1 cellular context compared by ENCODE assay signal in the genomic region with DNA sequence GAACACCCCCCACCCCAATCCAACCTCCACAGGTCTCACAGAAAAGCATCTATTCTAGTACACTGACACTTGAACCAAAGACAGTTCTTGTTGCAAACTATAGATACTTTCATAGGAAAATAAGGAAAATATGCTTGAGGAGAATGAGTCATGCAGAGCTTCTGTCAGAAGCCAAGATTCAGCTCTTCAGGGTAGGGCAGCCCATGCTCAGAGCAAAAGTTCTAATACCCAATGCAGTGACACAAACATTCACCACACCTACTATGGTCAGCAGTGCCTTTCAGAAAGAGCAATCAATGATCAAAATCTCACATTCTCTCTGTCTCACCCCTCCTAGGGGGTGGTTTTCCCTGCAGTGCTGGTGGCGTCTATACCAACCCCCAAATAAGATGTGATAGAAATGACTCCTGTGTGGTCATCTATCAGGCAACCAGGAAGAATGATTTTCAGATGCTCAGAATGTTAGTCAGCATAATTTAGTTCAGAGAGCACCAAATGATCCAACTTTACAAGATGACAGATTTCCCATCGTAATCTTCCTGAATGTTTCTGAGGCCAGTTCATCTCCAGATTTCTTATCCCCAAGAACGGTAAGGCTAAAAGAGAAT.
TF ChIP-seq lines count a peak whose summit lies in the region.

No MANE protein-coding gene starts in this region.

TF ChIP-seq in IMR-90, 13 proteins besides CTCF, POLR2A, EP300 and RAD21:
- TF ChIP-seq MAFK (IDR thresholded peaks at IDR 0.05; ENCODE audit: low read depth, low read length) (peak; percentile 33; the same call in 1 of the 2 replicates), FOS (IDR thresholded peaks at IDR 0.05; ENCODE audit: low read depth, low read length) (no peak)
